ENCODE assay signal across 12 cellular contexts in genomic region chr22:32413715-32414114, GRCh38. TPM values are rescaled to one million over a fixed set of nuclear protein-coding genes. Genes with fewer than 3 reads are reported as not detected.
A peak's percentile ranks its signal among the peaks of the same experiment; 100 is the strongest.
DNase-seq lines count a peak whose midpoint lies in the region; TF ChIP-seq lines count a peak whose summit lies in the region.
"Had no signal": no experiment of that assay in that cellular context is flagged by ENCODE, and none has a peak within 500 bp of the region (broad histone marks: within the 10 kb centered on the region; RNA-seq: fewer than 3 reads in every experiment).

No MANE protein-coding gene starts in this region.

- no peak overlapping the region for H3K23ac ChIP-seq in H9 (ENCODE audit: insufficient read length, low read depth, low read length)

- no peak overlapping the region for H3K27ac Mint-ChIP-seq in H9

- peaks cover 18 to 22% of the 10 kb centered on the region in 2 experiments for H3K4me1 Mint-ChIP-seq in H9

- no peaks in the 10 kb centered on the region for H3K9me3 Mint-ChIP-seq in H9
- H3K9me3 Mint-ChIP-seq: activated B cell treated with CpG ODN at 0.5 μM for 24 hours had no signal

- no peaks in the 10 kb centered on the region for H4K20me1 ChIP-seq in H9 (ENCODE audit: control insufficient read depth, insufficient read depth, insufficient read length)

- H3K9ac ChIP-seq in H9 (ENCODE audit: extremely low read depth, insufficient read length, low read length): no peak overlapping the region

- no peak overlapping the region for H3K14ac ChIP-seq in H9 (ENCODE audit: insufficient read depth, low read length)

- H2BK120ac ChIP-seq in H9 (ENCODE audit: low read depth, low read length, poor library complexity, severe bottlenecking): no peak overlapping the region

- no peak overlapping the region for H4K8ac ChIP-seq in H9 (replicated peaks; ENCODE audit: insufficient read length, low read depth, low read length)

- WGBS in H9 (ENCODE audit: extremely low coverage, insufficient read length, low lambda C conversion rate): no CpG with 5 or more reads among the region's 2 CpGs

- H3K18ac ChIP-seq in H9 (ENCODE audit: insufficient read length, low read depth, low read length): no peak overlapping the region

- H2BK15ac ChIP-seq in H9 (ENCODE audit: low read depth, low read length): no peak overlapping the region

- no peak overlapping the region for H4K91ac ChIP-seq in H9 (ENCODE audit: insufficient read length, low read depth, low read length)

- no peak overlapping the region for H2AFZ ChIP-seq in H9 (ENCODE audit: low read length)

- H3K9me3 ChIP-seq in H9 (ENCODE audit: control insufficient read depth, low read depth, low read length): no peaks in the 10 kb centered on the region
- H3K9me3 ChIP-seq: neutrophil had no signal

- no peak overlapping the region for H3K4me3 ChIP-seq in kidney epithelial cell (ENCODE audit: low read depth, low read length)

- peaks cover 8% of the 10 kb centered on the region for H3K79me1 ChIP-seq in H9 (ENCODE audit: insufficient read depth, low read depth, low read length, poor library complexity, severe bottlenecking)

- H3K27ac ChIP-seq in C4-2B: no peak overlapping the region
- no peak overlapping the region for H3K27ac ChIP-seq in H9 (ENCODE audit: insufficient read length, low read depth, low read length)
- no peak overlapping the region for H3K27ac ChIP-seq in VCaP
- H3K27ac ChIP-seq: neutrophil had no signal

- H3K4me1 ChIP-seq in H9 (ENCODE audit: insufficient read depth, low read length): 0 out of 2 replicates have a peak, but pooled peaks cover 4% of the 10 kb centered on the region

- no peaks in the 10 kb centered on the region for H3K36me3 ChIP-seq in kidney epithelial cell (ENCODE audit: control insufficient read depth, insufficient read depth, low read length)
- H3K36me3 ChIP-seq: neutrophil had no signal

- H2BK5ac ChIP-seq in H9 (ENCODE audit: insufficient read length, low read length): no peak overlapping the region

- no peak overlapping the region for H3K4me2 ChIP-seq in H9 (ENCODE audit: insufficient read depth, insufficient read length, low read length)

- no peak overlapping the region for H2AK5ac ChIP-seq in H9 (ENCODE audit: insufficient read length, low read length)

- no peak overlapping the region for H3K56ac ChIP-seq in H9 (ENCODE audit: insufficient read length, low read depth, low read length)

- no peak overlapping the region for H3T11ph ChIP-seq in H9 (ENCODE audit: low read length)

- no peak overlapping the region for H3K4me3 Mint-ChIP-seq in H9

- no peak overlapping the region for H4K5ac ChIP-seq in H9 (ENCODE audit: insufficient read length, low read depth, low read length)

- no peak for DNase-seq in H9
- DNase-seq in kidney epithelial cell (ENCODE audit: low read depth): no peak
- no peak for DNase-seq in activated effector memory CD4-positive, alpha-beta T cell treated with anti-CD3 and anti-CD28 coated beads, Interleukin-2, amount 50 U/mL, for 16 hours
- DNase-seq in NOMO-1 treated with dmso at 0.1 percent for 144 hours (lab: John Stamatoyannopoulos, UW; ENCODE audit: unreplicated experiment): no peak
- no peak for DNase-seq in activated CD4-positive, CD25-positive, alpha-beta regulatory T cell (lab: John Stamatoyannopoulos, UW)
- DNase-seq in NCI-H1105 treated with DMSO at 0.1 percent for 48 hours (lab: John Stamatoyannopoulos, UW): no peak
- DNase-seq: activated B cell treated with CpG ODN at 0.5 μM for 24 hours; cortex of kidney; stimulated activated naive CD8-positive, alpha-beta T cell treated with anti-CD3 and anti-CD28 coated beads, Interleukin-15, Interleukin-2, amounts not matched to agents 100 U/mL and 50 U/mL, for 24 hours had no signal

- H3K23me2 ChIP-seq in H9 (ENCODE audit: insufficient read length, low read depth, low read length, poor library complexity, severe bottlenecking): peaks cover 4% of the 10 kb centered on the region

- H3K27me3 ChIP-seq in H9 (ENCODE audit: insufficient read depth, low read length) (no peaks in the 10 kb centered on the region), kidney epithelial cell (ENCODE audit: control insufficient read depth, insufficient read depth, low read length) (no peaks in the 10 kb centered on the region)

- no peak overlapping the region for H2BK12ac ChIP-seq in H9 (ENCODE audit: insufficient read length, low read depth, low read length)

- no peak overlapping the region for H2BK20ac ChIP-seq in H9 (ENCODE audit: low read depth, low read length, poor library complexity, severe bottlenecking)

- TF ChIP-seq CTCF in C4-2B (conservative IDR thresholded peaks at IDR 0.05) (peak; percentile 65), H9 (conservative IDR thresholded peaks at IDR 0.05) (peak; percentile 69), VCaP (conservative IDR thresholded peaks at IDR 0.05) (peak; percentile 76), kidney epithelial cell (IDR thresholded peaks at IDR 0.05; ENCODE audit: insufficient read depth, low read length, poor library complexity, severe bottlenecking) (peak; percentile 60)

- H3K79me2 ChIP-seq in H9 (ENCODE audit: insufficient read depth, low read length): peaks cover 13% of the 10 kb centered on the region; the same call in 1 of the 2 replicates

- H3K27me3 Mint-ChIP-seq in H9 (ENCODE audit: low read depth): peaks cover 39% of the 10 kb centered on the region

- peaks cover 4 to 13% (median 8%) of the 10 kb centered on the region in 3 experiments; a peak in 6 of 7 replicates for H3K36me3 Mint-ChIP-seq in H9 (ENCODE audit: insufficient read depth in 1 of 3, low read depth in 3 of 3)

- H3K4ac ChIP-seq in H9 (ENCODE audit: low read depth, low read length): no peak overlapping the region

RNA-seq across cellular contexts. Expression of gene RTCB, which starts 1.7 kb away (rescaled TPM):
- total RNA-seq in H9 (2021): 100.0 and 101 TPM in 2 replicates
- 91.6 and 95.7 TPM in 2 replicates for total RNA-seq in kidney epithelial cell

RNA-seq across cellular contexts. Expression of gene BPIFC, which starts 50.5 kb away (rescaled TPM):
- total RNA-seq in H9 (2021) (not detected in 2 replicates), kidney epithelial cell (not detected in 2 replicates)
- total RNA-seq: activated B cell treated with CpG ODN at 0.5 μM for 24 hours had no signal

RNA-seq across cellular contexts. Expression of gene RFPL3, which starts 56.0 kb away (rescaled TPM):
- total RNA-seq in H9 (2021) (not detected in 2 replicates), kidney epithelial cell (not detected in 2 replicates)
- total RNA-seq: activated B cell treated with CpG ODN at 0.5 μM for 24 hours had no signal
